11 cellular contexts compared by ENCODE assay signal in the genomic region with DNA sequence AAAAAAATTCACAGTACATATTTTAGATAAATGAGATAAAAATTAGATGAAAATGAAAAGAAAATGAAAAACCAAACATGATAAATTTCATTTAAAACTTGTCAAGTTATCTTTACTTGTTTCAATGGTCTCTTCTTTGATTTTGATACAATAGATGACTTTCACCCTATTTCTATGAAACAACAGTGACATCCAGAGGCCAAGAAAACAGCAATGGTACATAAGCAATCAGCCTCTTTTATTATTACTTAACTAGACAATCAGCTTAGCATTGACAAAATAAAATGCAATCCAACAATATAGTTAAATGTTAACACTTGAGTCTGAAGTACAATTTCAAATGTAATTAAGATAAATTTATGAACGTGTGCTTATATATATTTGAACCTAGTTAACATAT.
DNase-seq lines count a peak whose midpoint lies in the region; ATAC-seq and TF ChIP-seq lines count a peak whose summit lies in the region.
"Had no signal": no experiment of that assay in that cellular context is flagged by ENCODE, and none has a peak within 500 bp of the region (broad histone marks: within the 10 kb centered on the region; RNA-seq: fewer than 3 reads in every experiment).

No MANE protein-coding gene starts in this region.

- no peaks in the 10 kb centered on the region for H3K27me3 ChIP-seq in MM.1S (replicated peaks; ENCODE audit: insufficient read depth, low read length)
- no peaks in the 10 kb centered on the region for H3K27me3 ChIP-seq in testis
- H3K27me3 ChIP-seq: cardiac muscle cell had no signal

- DNase-seq in G401 (ENCODE audit: low spot score) (peak; percentile 15), MM.1S (no peak), chondrocyte (ENCODE audit: low spot score) (no peak), testis (no peak), kidney tubule cell (ENCODE audit: low spot score) (no peak), hypothalamus (lab: John Stamatoyannopoulos, UW) (no peak)
- DNase-seq: activated T-cell treated with anti-CD3 and anti-CD28 coated beads, Interleukin-2, amount 50 U/mL, for 72 hours; WERI-Rb-1 had no signal

- TF ChIP-seq CTCF in MM.1S (IDR thresholded peaks at IDR 0.05; ENCODE audit: low read length) (peak; percentile 23; the same call in 1 of the 2 replicates), chondrocyte (IDR thresholded peaks at IDR 0.05) (peak; percentile 70), nephron (IDR thresholded peaks at IDR 0.05; ENCODE audit: unreplicated experiment in 3 of 3) (peak; percentile 23 to 37 (median 35)), testis (IDR thresholded peaks at IDR 0.05) (no peak)

- H3K36me3 Mint-ChIP-seq in chondrocyte (ENCODE audit: low read depth) (peaks cover 2% of the 10 kb centered on the region), nephron (ENCODE audit: low read depth) (peaks cover 11% of the 10 kb centered on the region)

- no peaks in the 10 kb centered on the region for H3K79me2 ChIP-seq in MM.1S (ENCODE audit: low read length)

- WGBS in testis, 2 donors, result 80 to 89% methylated on average over 1 of the region's 1 CpG

- no peaks in the 10 kb centered on the region for H3K9me3 Mint-ChIP-seq in chondrocyte (ENCODE audit: low read depth)
- no peaks in the 10 kb centered on the region for H3K9me3 Mint-ChIP-seq in nephron
- H3K9me3 Mint-ChIP-seq: activated T-cell treated with anti-CD3 and anti-CD28 coated beads, Interleukin-2, amount 50 U/mL, for 72 hours had no signal

- no peaks in the 10 kb centered on the region for H3K9me3 ChIP-seq in MM.1S (replicated peaks; ENCODE audit: insufficient read depth, low read length)
- H3K9me3 ChIP-seq in testis, result no peaks in the 10 kb centered on the region

- ATAC-seq in GM21576 (IDR thresholded peaks at IDR 0.05; ENCODE audit: unreplicated experiment), result no peak
- ATAC-seq: activated T-cell treated with anti-CD3 and anti-CD28 coated beads, Interleukin-2, amount 50 U/mL, for 72 hours had no signal

- H4K20me1 ChIP-seq in MM.1S (ENCODE audit: insufficient read depth, low read length), result no peaks in the 10 kb centered on the region

- H3K4me3 ChIP-seq in MM.1S (ENCODE audit: low read length) (no peak overlapping the region), testis (no peak overlapping the region)
- H3K4me3 ChIP-seq: cardiac muscle cell had no signal

- H3K9ac ChIP-seq in MM.1S (ENCODE audit: low read length), result no peak overlapping the region

- H3K27ac ChIP-seq in MM.1S (ENCODE audit: low read length), result no peak overlapping the region
- no peak overlapping the region for H3K27ac ChIP-seq in testis
- H3K27ac ChIP-seq: cardiac muscle cell, WERI-Rb-1 had no signal

- TF ChIP-seq POLR2A in testis (IDR thresholded peaks at IDR 0.05), result no peak

- in situ Hi-C loops in G401 (cut with HindIII; ENCODE audit: low sequenced_read_pairs), result no loop called here

- no peak overlapping the region for H3K4me3 Mint-ChIP-seq in chondrocyte (ENCODE audit: unreplicated experiment)
- no peak overlapping the region for H3K4me3 Mint-ChIP-seq in nephron
- H3K4me3 Mint-ChIP-seq: activated T-cell treated with anti-CD3 and anti-CD28 coated beads, Interleukin-2, amount 50 U/mL, for 72 hours had no signal

- H3K27me3 Mint-ChIP-seq in chondrocyte (ENCODE audit: low read depth) (no peaks in the 10 kb centered on the region), nephron (ENCODE audit: low read depth) (no peaks in the 10 kb centered on the region)

- H3K4me2 ChIP-seq in MM.1S (ENCODE audit: low read depth, low read length), result no peak overlapping the region

- no peaks in the 10 kb centered on the region for H3K9me2 ChIP-seq in MM.1S (replicated peaks; ENCODE audit: insufficient read depth, low read length)

- H2AFZ ChIP-seq in MM.1S (ENCODE audit: low read length), result no peak overlapping the region

- H3K27ac Mint-ChIP-seq in chondrocyte (ENCODE audit: unreplicated experiment) (no peak overlapping the region), nephron (no peak overlapping the region)
- H3K27ac Mint-ChIP-seq: activated T-cell treated with anti-CD3 and anti-CD28 coated beads, Interleukin-2, amount 50 U/mL, for 72 hours had no signal

- intact Hi-C loops in testis (cut with DNase I; ENCODE audit: low total_unique reads), result no loop called here

- peaks cover 4% of the 10 kb centered on the region for H3K4me1 Mint-ChIP-seq in chondrocyte (ENCODE audit: low read depth)
- no peaks in the 10 kb centered on the region for H3K4me1 Mint-ChIP-seq in nephron

- no peaks in the 10 kb centered on the region for H3F3A ChIP-seq in MM.1S (ENCODE audit: insufficient read depth, low read length)

- H3K36me3 ChIP-seq in MM.1S (replicated peaks; ENCODE audit: insufficient read depth, low read length) (no peaks in the 10 kb centered on the region), testis (ENCODE audit: low read depth, missing control alignments) (no peaks in the 10 kb centered on the region)
- H3K36me3 ChIP-seq: WERI-Rb-1 had no signal

- no peaks in the 10 kb centered on the region for H3K4me1 ChIP-seq in MM.1S (ENCODE audit: low read length)
- H3K4me1 ChIP-seq in testis, result no peaks in the 10 kb centered on the region

Comparison
In these comparisons a context has a peak if more than half of its experiments do, and no peak if none do; other contexts are left out.
1. CTCF ChIP-seq: peak in MM.1S (single experiment), chondrocyte (single experiment) and nephron (3 of 3); none in testis (0 of 3).